ENCODE assay signal across 8 cellular contexts in the genomic region with DNA sequence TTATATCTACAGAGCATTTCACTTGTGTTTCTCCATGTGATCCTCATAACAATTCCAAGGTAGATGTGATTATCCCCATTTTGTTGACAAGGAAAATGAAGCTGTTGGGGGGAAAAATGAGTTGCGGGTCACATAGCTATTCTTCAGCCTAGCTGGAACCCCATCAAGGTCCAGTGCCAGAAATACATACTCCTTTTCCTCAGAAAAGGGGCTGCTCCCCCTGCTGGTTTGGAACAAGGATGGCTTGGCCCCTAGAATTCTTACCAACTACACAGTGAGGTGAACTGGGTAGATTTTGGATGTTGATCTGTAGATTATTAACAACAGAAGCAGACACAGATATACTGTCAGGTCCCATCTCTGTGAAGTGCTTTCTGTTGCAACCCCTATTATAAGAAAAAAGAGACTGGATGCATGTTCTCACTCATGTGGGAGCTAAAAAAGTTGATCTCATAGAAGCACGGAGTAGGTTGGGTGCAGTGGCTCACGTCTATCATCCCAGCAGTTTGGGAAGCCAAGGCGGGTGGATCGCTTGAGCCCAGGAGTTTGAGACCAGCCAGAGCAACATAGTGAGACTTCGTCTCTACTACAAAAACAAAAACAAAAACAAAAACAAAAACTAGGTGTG. TPM values are rescaled to one million over a fixed set of nuclear protein-coding genes. Genes with fewer than 3 reads are reported as not detected.
DNase-seq lines count a peak whose midpoint lies in the region; ATAC-seq and TF ChIP-seq lines count a peak whose summit lies in the region.

No MANE protein-coding gene starts in this region.

- H3K4me2 ChIP-seq in KMS-11, result no peak overlapping the region
- no peak overlapping the region for H3K4me2 ChIP-seq in SU-DHL-6 (ENCODE audit: low read depth, low read length, poor library complexity, severe bottlenecking)

- peak; percentile 63 for DNase-seq in activated CD4-positive, alpha-beta T cell treated with anti-CD3 and anti-CD28 coated beads for 36 hours
- DNase-seq in activated CD4-positive, alpha-beta T cell treated with anti-CD3 and anti-CD28 coated beads for 1 hour, result no peak
- DNase-seq in cardiac fibroblast (ENCODE audit: low read depth in 2 of 2) (peak; percentile 74 to 84), right lobe of liver (peak in 2 of 3 donors; percentile 32 to 64), upper lobe of right lung (no peak)

- CTCF ChIA-PET in activated CD4-positive, alpha-beta T cell treated with anti-CD3 and anti-CD28 coated beads for 36 hours (lab: Charles Lee), result interaction anchor here (0.6 to 5.2 kb wide), 29 partner anchors 8 to 1626 kb away, joined by 3 to 69 read pairs (median 4); partner anchors contain the start of genes ERBB3, IKZF4, RAB5B and SUOX

- peak; percentile 99 for TF ChIP-seq CTCF in KMS-11 (conservative IDR thresholded peaks at IDR 0.05; ENCODE audit: low read depth, low read length)
- TF ChIP-seq CTCF in SU-DHL-6 (IDR thresholded peaks at IDR 0.05; ENCODE audit: insufficient read depth, low read length, poor library complexity, severe bottlenecking), result peak; percentile 38
- peak; percentile 83 for TF ChIP-seq CTCF in cardiac fibroblast (IDR thresholded peaks at IDR 0.05; ENCODE audit: low read depth, low read length)
- peak; percentile 61 to 75 (median 73) for TF ChIP-seq CTCF in right lobe of liver (IDR thresholded peaks at IDR 0.05)
- peak; percentile 65 for TF ChIP-seq CTCF in upper lobe of right lung (IDR thresholded peaks at IDR 0.05)

- WGBS in right lobe of liver (ENCODE audit: insufficient coverage, low coverage, low lambda C conversion rate, missing lambda C conversion rate), result 73% methylated on average over 6 of the region's 6 CpGs

- H3F3A ChIP-seq in SU-DHL-6 (ENCODE audit: insufficient read depth), result 0 out of 2 replicates have a peak, but pooled peaks cover 4% of the 10 kb centered on the region

- H3K27ac Mint-ChIP-seq in activated CD4-positive, alpha-beta T cell treated with anti-CD3 and anti-CD28 coated beads for 36 hours, result no peak overlapping the region

- H3K4me3 ChIP-seq in KMS-11 (IDR thresholded peaks at IDR 0.05; ENCODE audit: insufficient read depth, low read depth, low read length), result no peak overlapping the region
- no peak overlapping the region for H3K4me3 ChIP-seq in SU-DHL-6 (ENCODE audit: insufficient read depth, low read length, poor library complexity, severe bottlenecking)
- no peak overlapping the region for H3K4me3 ChIP-seq in cardiac fibroblast (replicated peaks in 1 of 2; ENCODE audit: low read depth in 2 of 2, low read length in 2 of 2)
- H3K4me3 ChIP-seq in right lobe of liver, result no peak overlapping the region
- no peak overlapping the region for H3K4me3 ChIP-seq in upper lobe of right lung

- H2AFZ ChIP-seq in KMS-11 (ENCODE audit: low read depth) (no peak overlapping the region), SU-DHL-6 (ENCODE audit: low read depth, low read length, severe bottlenecking) (no peak overlapping the region)

- H3K36me3 ChIP-seq in KMS-11 (ENCODE audit: insufficient read depth) (no peaks in the 10 kb centered on the region), SU-DHL-6 (ENCODE audit: low read length) (no peaks in the 10 kb centered on the region), right lobe of liver (no peaks in the 10 kb centered on the region), upper lobe of right lung (peaks cover 25% of the 10 kb centered on the region)

- H3K9me3 ChIP-seq in SU-DHL-6 (ENCODE audit: insufficient read depth, low read length) (no peaks in the 10 kb centered on the region), right lobe of liver (no peaks in the 10 kb centered on the region), upper lobe of right lung (no peaks in the 10 kb centered on the region)

- H3K79me2 ChIP-seq in KMS-11 (ENCODE audit: insufficient read depth, low read depth), result no peaks in the 10 kb centered on the region
- no peaks in the 10 kb centered on the region for H3K79me2 ChIP-seq in SU-DHL-6 (ENCODE audit: insufficient read depth, low read length)

- no peaks in the 10 kb centered on the region for H3K9me2 ChIP-seq in SU-DHL-6 (replicated peaks; ENCODE audit: insufficient read depth, low read length)

- intact Hi-C loops in activated CD4-positive, alpha-beta T cell treated with anti-CD3 and anti-CD28 coated beads for 36 hours (cut with DNase I, micrococcal nuclease), result loop anchor here (1.0 kb wide), 1 partner anchor 33 kb away; no protein-coding TSS in a partner anchor
- intact Hi-C loops in right lobe of liver (cut with DNase I) (no loop called here), upper lobe of right lung (cut with DNase I) (no loop called here)

- H3K4me1 ChIP-seq in KMS-11 (ENCODE audit: low read depth, poor library complexity, severe bottlenecking) (no peaks in the 10 kb centered on the region), right lobe of liver (peaks cover 0 to 14% (median 5%) of the 10 kb centered on the region in 4 donors), upper lobe of right lung (peaks cover 9% of the 10 kb centered on the region)

- H3K27ac ChIP-seq in KMS-11 (no peak overlapping the region), SU-DHL-6 (ENCODE audit: low read depth, low read length) (no peak overlapping the region), right lobe of liver (peak overlapping the region in 1 of 3 donors; percentile 7), upper lobe of right lung (no peak overlapping the region)

- no peak for TF ChIP-seq POLR2A in right lobe of liver (IDR thresholded peaks at IDR 0.05)

- H4K20me1 ChIP-seq in KMS-11 (ENCODE audit: insufficient read depth) (no peaks in the 10 kb centered on the region), SU-DHL-6 (ENCODE audit: low read depth, low read length) (no peaks in the 10 kb centered on the region)

- H3K9me3 Mint-ChIP-seq in activated CD4-positive, alpha-beta T cell treated with anti-CD3 and anti-CD28 coated beads for 36 hours (ENCODE audit: low read depth), result no peaks in the 10 kb centered on the region

- peaks cover 29% of the 10 kb centered on the region for H3K4me1 Mint-ChIP-seq in activated CD4-positive, alpha-beta T cell treated with anti-CD3 and anti-CD28 coated beads for 36 hours

- no peak overlapping the region for H3K4me3 Mint-ChIP-seq in activated CD4-positive, alpha-beta T cell treated with anti-CD3 and anti-CD28 coated beads for 36 hours

- peak; percentile 60 for ATAC-seq in activated CD4-positive, alpha-beta T cell treated with anti-CD3 and anti-CD28 coated beads for 36 hours
- ATAC-seq in right lobe of liver (peak; percentile 89 to 93 (median 92)), upper lobe of right lung (peak; percentile 88), HG03439 (IDR thresholded peaks at IDR 0.05; ENCODE audit: unreplicated experiment) (no peak)

- H3K27me3 ChIP-seq in KMS-11 (ENCODE audit: insufficient read depth, low read depth), result no peaks in the 10 kb centered on the region
- no peaks in the 10 kb centered on the region for H3K27me3 ChIP-seq in SU-DHL-6 (ENCODE audit: low read length)
- no peaks in the 10 kb centered on the region for H3K27me3 ChIP-seq in right lobe of liver
- H3K27me3 ChIP-seq in upper lobe of right lung, result no peaks in the 10 kb centered on the region

- POLR2A ChIA-PET in activated CD4-positive, alpha-beta T cell treated with anti-CD3 and anti-CD28 coated beads for 36 hours (lab: Charles Lee), result interaction anchor here (0.6 to 0.7 kb wide), 2 partner anchors 106 to 212 kb away, joined by 4 read pairs; partner anchors contain the start of gene ORMDL2

- H3K27me3 Mint-ChIP-seq in activated CD4-positive, alpha-beta T cell treated with anti-CD3 and anti-CD28 coated beads for 36 hours, result no peaks in the 10 kb centered on the region

- no peak overlapping the region for H3K9ac ChIP-seq in KMS-11
- no peak overlapping the region for H3K9ac ChIP-seq in SU-DHL-6 (ENCODE audit: low read length)

- peaks cover 56% of the 10 kb centered on the region for H3K36me3 Mint-ChIP-seq in activated CD4-positive, alpha-beta T cell treated with anti-CD3 and anti-CD28 coated beads for 36 hours (ENCODE audit: low read depth)

RNA-seq across cellular contexts. Expression of gene IKZF4, which starts 8.9 kb away (rescaled TPM):
- total RNA-seq in activated CD4-positive, alpha-beta T cell treated with anti-CD3 and anti-CD28 coated beads for 36 hours, result 10 to 100 TPM; 14.9 to 16.3 TPM
- total RNA-seq in right lobe of liver (1 to 10 TPM in 5 of 6 experiments, under 1 TPM in 1; 0.99 to 2.6 (median 2.3) TPM), upper lobe of right lung (10.5 TPM)

RNA-seq across cellular contexts. Expression of gene RPS26, which starts 11.9 kb away (rescaled TPM):
- total RNA-seq in activated CD4-positive, alpha-beta T cell treated with anti-CD3 and anti-CD28 coated beads for 36 hours, result 10 to 100 TPM; 33.9 to 64.0 TPM
- total RNA-seq in right lobe of liver (100 to 1,000 TPM in 2 of 6 experiments, 10 to 100 TPM in 4; 17.2 to 600 (median 24.9) TPM), upper lobe of right lung (55.4 TPM)

RNA-seq across cellular contexts. Expression of gene SUOX, which starts 32.7 kb away (rescaled TPM):
- 1 to 10 TPM; 2.9 to 3.4 TPM for total RNA-seq in activated CD4-positive, alpha-beta T cell treated with anti-CD3 and anti-CD28 coated beads for 36 hours
- 10 to 100 TPM; 31.5 to 63.7 (median 47.9) TPM for total RNA-seq in right lobe of liver
- total RNA-seq in upper lobe of right lung, result 20.3 TPM

RNA-seq across cellular contexts. Expression of gene ERBB3, which starts 50.2 kb away (rescaled TPM):
- under 1 TPM; 0.32 to 0.57 TPM for total RNA-seq in activated CD4-positive, alpha-beta T cell treated with anti-CD3 and anti-CD28 coated beads for 36 hours
- 100 to 1,000 TPM in 1 of 6 experiments, 10 to 100 TPM in 5; 39.1 to 139 (median 66.9) TPM for total RNA-seq in right lobe of liver
- total RNA-seq in upper lobe of right lung, result 60.7 TPM

RNA-seq across cellular contexts. Expression of gene RAB5B, which starts 55.9 kb away (rescaled TPM):
- total RNA-seq in activated CD4-positive, alpha-beta T cell treated with anti-CD3 and anti-CD28 coated beads for 36 hours, result 10 to 100 TPM; 33.2 to 35.1 TPM
- total RNA-seq in right lobe of liver, result 10 to 100 TPM; 36.5 to 60.7 (median 51.6) TPM
- 150 TPM for total RNA-seq in upper lobe of right lung

Comparison
In these comparisons a context has a peak if more than half of its experiments do, and no peak if none do; other contexts are left out.
1. DNase-seq: peak in activated CD4-positive, alpha-beta T cell treated with anti-CD3 and anti-CD28 coated beads for 36 hours (single experiment), cardiac fibroblast (2 of 2) and right lobe of liver (2 of 3); none in activated CD4-positive, alpha-beta T cell treated with anti-CD3 and anti-CD28 coated beads for 1 hour (single experiment) and upper lobe of right lung (single experiment).
2. CTCF ChIP-seq: peak in every context shown above with its lines; median percentile 99 in KMS-11; 83 in cardiac fibroblast; 73 in right lobe of liver; 65 in upper lobe of right lung; 38 in SU-DHL-6.
3. intact Hi-C loops: an anchor here in activated CD4-positive, alpha-beta T cell treated with anti-CD3 and anti-CD28 coated beads for 36 hours (1.0 kb wide); none called in right lobe of liver and upper lobe of right lung.